21 cellular contexts compared by ENCODE assay signal in genomic region chr6:154329350-154330170, GRCh38. TPM values are rescaled to one million over a fixed set of nuclear protein-coding genes. Genes with fewer than 3 reads are reported as not detected.
DNase-seq lines count a peak whose midpoint lies in the region; ATAC-seq and TF ChIP-seq lines count a peak whose summit lies in the region.
"Had no signal": no experiment of that assay in that cellular context is flagged by ENCODE, and none has a peak within 500 bp of the region (broad histone marks: within the 10 kb centered on the region; RNA-seq: fewer than 3 reads in every experiment).

No MANE protein-coding gene starts in this region.

- H3K56ac ChIP-seq in IMR-90 (ENCODE audit: extremely low read depth, insufficient read depth, low read length) = no peak overlapping the region

- no peak overlapping the region for H3K4me2 ChIP-seq in IMR-90 (ENCODE audit: low read depth, low read length)
- H3K4me2 ChIP-seq: hepatocyte had no signal

- H3K23ac ChIP-seq in IMR-90 (ENCODE audit: low read depth, low read length) = no peak overlapping the region

- no peaks in the 10 kb centered on the region for H4K20me1 ChIP-seq in IMR-90 (ENCODE audit: insufficient read depth, low read length)

- H4K91ac ChIP-seq in IMR-90 (ENCODE audit: insufficient read depth, low read depth, low read length) = no peak overlapping the region; the same call in 1 of the 2 replicates

- peaks cover 68% of the 10 kb centered on the region for H3K4me1 Mint-ChIP-seq in dendritic cell treated with granulocyte-macrophage colony-stimulating factor and Interleukin-4, amounts not matched to agents 40 ng/mL and 50 ng/mL, for 4 days (ENCODE audit: low read depth)
- no peaks in the 10 kb centered on the region for H3K4me1 Mint-ChIP-seq in neural crest cell

- H3K4ac ChIP-seq in IMR-90 (ENCODE audit: low read depth, low read length) = no peak overlapping the region

- H3K4me3 Mint-ChIP-seq in dendritic cell treated with granulocyte-macrophage colony-stimulating factor and Interleukin-4, amounts not matched to agents 40 ng/mL and 50 ng/mL, for 4 days = no peak overlapping the region
- no peak overlapping the region for H3K4me3 Mint-ChIP-seq in neural crest cell
- H3K4me3 Mint-ChIP-seq: activated naive CD4-positive, alpha-beta T cell treated with anti-CD3 and anti-CD28 coated beads, Interleukin-2, amount 50 U/mL, for 24 hours; natural killer cell treated with Interleukin-12 subunit alpha and Interleukin-12 subunit beta and Interleukin-15 and Interleukin-18, amount 100 ng/mL, for 72 hours had no signal

- no peaks in the 10 kb centered on the region for H3K9me3 ChIP-seq in IMR-90 (ENCODE audit: control insufficient read depth, insufficient read depth, low read length)
- H3K9me3 ChIP-seq: right atrium auricular region had no signal

- TF ChIP-seq RAD21 in IMR-90 (IDR thresholded peaks at IDR 0.05; ENCODE audit: low read length) = no peak

- no peak for TF ChIP-seq POLR2A in IMR-90 (IDR thresholded peaks at IDR 0.05; ENCODE audit: low read depth, low read length)

- no peaks in the 10 kb centered on the region for H3K27me3 ChIP-seq in IMR-90 (ENCODE audit: control insufficient read depth, insufficient read depth, low read length)
- H3K27me3 ChIP-seq: hepatocyte, Peyer's patch, right atrium auricular region had no signal

- H2AK5ac ChIP-seq in IMR-90 (ENCODE audit: low read depth, low read length) = no peak overlapping the region

- no peak overlapping the region for H2BK120ac ChIP-seq in IMR-90 (ENCODE audit: low read depth, low read length)

- no peak overlapping the region for H3K9ac ChIP-seq in IMR-90 (ENCODE audit: low read depth, low read length)

- no peaks in the 10 kb centered on the region for H3K27me3 Mint-ChIP-seq in dendritic cell treated with granulocyte-macrophage colony-stimulating factor and Interleukin-4, amounts not matched to agents 40 ng/mL and 50 ng/mL, for 4 days
- H3K27me3 Mint-ChIP-seq in neural crest cell (ENCODE audit: low read depth) = no peaks in the 10 kb centered on the region
- H3K27me3 Mint-ChIP-seq: activated naive CD4-positive, alpha-beta T cell treated with anti-CD3 and anti-CD28 coated beads, Interleukin-2, amount 50 U/mL, for 24 hours had no signal

- no peak overlapping the region for H2BK5ac ChIP-seq in IMR-90 (ENCODE audit: low read depth, low read length, poor library complexity, severe bottlenecking)

- H3K9me1 ChIP-seq in IMR-90 (ENCODE audit: insufficient read depth, low read length) = no peaks in the 10 kb centered on the region

- H4K5ac ChIP-seq in IMR-90 (ENCODE audit: low read depth, low read length) = peak overlapping the region; percentile 84; the same call in 1 of the 2 replicates

- in situ Hi-C loops in IMR-90 (cut with MboI; ENCODE audit: low sequenced_read_pairs) = no loop called here

- H2AK9ac ChIP-seq in IMR-90 (replicated peaks; ENCODE audit: low read depth, low read length, poor library complexity) = no peak overlapping the region

- CTCF ChIA-PET in IMR-90 (lab: Yijun Ruan, JAX) = interaction anchor here (0.7 kb wide), 2 partner anchors 239 to 1421 kb away, joined by 3 to 5 read pairs; no protein-coding TSS in a partner anchor

- TF ChIP-seq CTCF in IMR-90 (conservative IDR thresholded peaks at IDR 0.05; ENCODE audit: low read depth, low read length) = no peak
- no peak for TF ChIP-seq CTCF in neural crest cell (conservative IDR thresholded peaks at IDR 0.05)

- H3K27ac Mint-ChIP-seq in dendritic cell treated with granulocyte-macrophage colony-stimulating factor and Interleukin-4, amounts not matched to agents 40 ng/mL and 50 ng/mL, for 4 days = peak overlapping the region; percentile 24
- peak overlapping the region; percentile 12 for H3K27ac Mint-ChIP-seq in neural crest cell (ENCODE audit: unreplicated experiment)
- H3K27ac Mint-ChIP-seq: activated naive CD4-positive, alpha-beta T cell treated with anti-CD3 and anti-CD28 coated beads, Interleukin-2, amount 50 U/mL, for 24 hours; natural killer cell treated with Interleukin-12 subunit alpha and Interleukin-12 subunit beta and Interleukin-15 and Interleukin-18, amount 100 ng/mL, for 72 hours had no signal

- DNase-seq in AG20443 (ENCODE audit: low spot score) (peak; percentile 11), IMR-90 (no peak), neural crest cell (ENCODE audit: low read depth, low spot score) (no peak), hippocampal formation (lab: John Stamatoyannopoulos, UW) (no peak), NOMO-1 treated with DMSO at 0.1 percent for 48 hours (lab: John Stamatoyannopoulos, UW; ENCODE audit: unreplicated experiment) (no peak), NCI-H748 (lab: John Stamatoyannopoulos, UW; ENCODE audit: unreplicated experiment) (no peak)
- no peak for DNase-seq in stimulated activated CD4-positive, alpha-beta T cell treated with anti-CD3 and anti-CD28 coated beads, Interleukin-4, amount 100 ng/mL, for 1 hour
- DNase-seq: activated CD4-positive, alpha-beta T cell treated with anti-CD3 and anti-CD28 coated beads for 4 hours; kidney; mammary epithelial cell; NCI-H1048; NCI-H69; Peyer's patch; stimulated activated CD4-positive, alpha-beta T cell treated with anti-CD3 and anti-CD28 coated beads, Interleukin-1b, Interleukin-23, amount 100 ng/mL, for 48 hours; T1000 had no signal

- no peak for ATAC-seq in IMR-90 (ENCODE audit: low read depth)
- ATAC-seq: natural killer cell treated with Interleukin-12 subunit alpha and Interleukin-12 subunit beta and Interleukin-15 and Interleukin-18, amount 100 ng/mL, for 72 hours had no signal

- 100% methylated on average over 2 of the region's 10 CpGs; no CpG with 5 or more reads in 1 of the 2 experiments for WGBS in IMR-90 (ENCODE audit: extremely low coverage in 2 of 2, insufficient read length in 1 of 2), 2 experiments

- no peak overlapping the region; a peak in 1 of 4 replicates for H4K8ac ChIP-seq in IMR-90 (ENCODE audit: low read depth in 2 of 2, low read length in 2 of 2)

- intact Hi-C loops in IMR-90 (cut with micrococcal nuclease) = no loop called here
- intact Hi-C loops in dendritic cell treated with granulocyte-macrophage colony-stimulating factor and Interleukin-4, amounts not matched to agents 40 ng/mL and 50 ng/mL, for 4 days (cut with micrococcal nuclease) = loop anchor here (10.0 kb wide), 1 partner anchor 985 kb away; the partner anchor contains the start of gene TFB1M

- no peak overlapping the region; the same call in 1 of the 2 replicates for H3K18ac ChIP-seq in IMR-90 (ENCODE audit: low read depth, low read length)

- H2BK15ac ChIP-seq in IMR-90 (ENCODE audit: low read depth, low read length) = no peak overlapping the region; the same call in 2 of the 3 replicates

- no TSS peak for BruUV-seq in IMR-90 (replicated peaks; lab: Mats Ljungman, UMichigan)

- H3K4me3 ChIP-seq in IMR-90 (ENCODE audit: insufficient read depth, low read depth, low read length) = no peak overlapping the region
- H3K4me3 ChIP-seq: hepatocyte, right atrium auricular region, SK-N-MC had no signal

- no peaks in the 10 kb centered on the region for H3K4me1 ChIP-seq in IMR-90 (ENCODE audit: control insufficient read depth, insufficient read depth, low read length)
- H3K4me1 ChIP-seq: Peyer's patch, right atrium auricular region had no signal

- no peaks in the 10 kb centered on the region for H3K36me3 ChIP-seq in IMR-90 (ENCODE audit: control insufficient read depth, insufficient read depth, low read length)
- H3K36me3 ChIP-seq: Peyer's patch, right atrium auricular region had no signal

- H3K36me3 Mint-ChIP-seq in dendritic cell treated with granulocyte-macrophage colony-stimulating factor and Interleukin-4, amounts not matched to agents 40 ng/mL and 50 ng/mL, for 4 days (ENCODE audit: low read depth) = peaks cover 26% of the 10 kb centered on the region
- no peaks in the 10 kb centered on the region for H3K36me3 Mint-ChIP-seq in neural crest cell (ENCODE audit: low read depth)
- H3K36me3 Mint-ChIP-seq: natural killer cell treated with Interleukin-12 subunit alpha and Interleukin-12 subunit beta and Interleukin-15 and Interleukin-18, amount 100 ng/mL, for 72 hours had no signal

- H2AFZ ChIP-seq in IMR-90 (replicated peaks; ENCODE audit: low read length, poor library complexity) = peak overlapping the region; percentile 5
- H2AFZ ChIP-seq: hepatocyte had no signal

- H3K14ac ChIP-seq in IMR-90 (replicated peaks; ENCODE audit: low read depth, low read length) = no peak overlapping the region

- dilution Hi-C loops in IMR-90 (cut with HindIII; ENCODE audit: low sequenced_read_pairs, unreplicated experiment) = no loop called here

- peak overlapping the region; percentile 34; the same call in 1 of the 2 replicates for H2BK20ac ChIP-seq in IMR-90 (ENCODE audit: low read depth, low read length)

- no peak overlapping the region for H3K27ac ChIP-seq in IMR-90 (ENCODE audit: insufficient read depth, low read length)
- H3K27ac ChIP-seq: hepatocyte, right atrium auricular region, SK-N-MC had no signal

- H3K9me3 Mint-ChIP-seq in dendritic cell treated with granulocyte-macrophage colony-stimulating factor and Interleukin-4, amounts not matched to agents 40 ng/mL and 50 ng/mL, for 4 days = no peaks in the 10 kb centered on the region
- H3K9me3 Mint-ChIP-seq in neural crest cell = no peaks in the 10 kb centered on the region

- POLR2A ChIA-PET in IMR-90 (lab: Charles Lee; ENCODE audit: unreplicated experiment) = no interaction called here

- H3K79me1 ChIP-seq in IMR-90 (ENCODE audit: low read depth in 1 of 2, low read length in 2 of 2) = no peaks in the 10 kb centered on the region

TF ChIP-seq in IMR-90, 13 proteins besides CTCF, POLR2A, EP300 and RAD21:
- no peak for TF ChIP-seq FOS (IDR thresholded peaks at IDR 0.05; ENCODE audit: low read depth, low read length)
- no peak for TF ChIP-seq RFX5 (IDR thresholded peaks at IDR 0.05; ENCODE audit: low read depth, low read length)
- TF ChIP-seq CHD1 (IDR thresholded peaks at IDR 0.05; ENCODE audit: low read depth, low read length) = no peak

RNA-seq across cellular contexts. Expression of gene IPCEF1, which starts 27.0 kb away (rescaled TPM):
- total RNA-seq in IMR-90 (2012; rRNA removed) (under 0.01 TPM in 2 replicates), neural crest cell (0.28 and 0.52 TPM in 2 replicates)
- 0.03 and 0.07 TPM in 2 replicates for polyA plus RNA-seq in IMR-90 (2012; rRNA removed)
- polyA plus RNA-seq in IMR-90 (2012; cell fraction: cytosol; rRNA removed) = not detected in 2 replicates
- polyA plus RNA-seq in IMR-90 (2012; cell fraction: nucleus; rRNA removed; ENCODE audit: low replicate concordance) = 0.02 and 0.14 TPM in 2 replicates
- polyA plus RNA-seq: hepatocyte, mammary epithelial cell had no signal
